ENCODE assay signal across 23 cellular contexts in genomic region chr10:52322941-52323340, GRCh38. TPM values are rescaled to one million over a fixed set of nuclear protein-coding genes. Genes with fewer than 3 reads are reported as not detected.
"Had no signal": no experiment of that assay in that cellular context is flagged by ENCODE, and none has a peak within 500 bp of the region (broad histone marks: within the 10 kb centered on the region; RNA-seq: fewer than 3 reads in every experiment).

No MANE protein-coding gene starts in this region.

- H3K27ac Mint-ChIP-seq: activated naive CD4-positive, alpha-beta T cell treated with anti-CD3 and anti-CD28 coated beads for 36 hours; activated naive CD8-positive, alpha-beta T cell treated with anti-CD3 and anti-CD28 coated beads for 36 hours; brain; mesothelial cell of epicardium; naive thymus-derived CD4-positive, alpha-beta T cell had no signal

- DNase-seq: activated CD4-positive, alpha-beta T cell treated with anti-CD3 and anti-CD28 coated beads for 48 hours; activated CD4-positive, alpha-beta T cell treated with anti-CD3 and anti-CD28 coated beads, Interleukin-2, amount 50 U/mL, for 48 hours; activated CD8-positive, alpha-beta memory T cell treated with anti-CD3 and anti-CD28 coated beads for 24 hours; activated effector memory CD4-positive, alpha-beta T cell treated with anti-CD3 and anti-CD28 coated beads, Interleukin-2, amount 50 U/mL, for 16 hours; activated naive CD4-positive, alpha-beta T cell treated with anti-CD3 and anti-CD28 coated beads for 36 hours; activated naive CD8-positive, alpha-beta T cell treated with anti-CD3 and anti-CD28 coated beads for 36 hours; adrenal gland; aorta; foreskin melanocyte; heart right ventricle; naive thymus-derived CD4-positive, alpha-beta T cell; occipital lobe; spleen; stimulated activated naive CD4-positive, alpha-beta T cell; T-helper 9 cell; WERI-Rb-1 had no signal

- H3K27ac ChIP-seq: adrenal gland, heart right ventricle, right atrium auricular region, spleen, suprapubic skin, tibial nerve, WERI-Rb-1 had no signal

- H3K4me3 ChIP-seq: adrenal gland, heart right ventricle, right atrium auricular region, spleen, suprapubic skin, tibial nerve had no signal

- H3K9me3 ChIP-seq: adrenal gland, heart right ventricle, right atrium auricular region, spleen, suprapubic skin, tibial nerve had no signal

- H3K4me3 Mint-ChIP-seq: activated naive CD4-positive, alpha-beta T cell treated with anti-CD3 and anti-CD28 coated beads for 36 hours; activated naive CD8-positive, alpha-beta T cell treated with anti-CD3 and anti-CD28 coated beads for 36 hours; brain; mesothelial cell of epicardium; naive thymus-derived CD4-positive, alpha-beta T cell; neural crest cell had no signal

- H3K4me1 Mint-ChIP-seq: activated naive CD8-positive, alpha-beta T cell treated with anti-CD3 and anti-CD28 coated beads for 36 hours; brain; naive thymus-derived CD4-positive, alpha-beta T cell had no signal

- ATAC-seq: activated CD4-positive, CD25-positive, alpha-beta regulatory T cell treated with anti-CD3 and anti-CD28 coated beads, Interleukin-2, amount 50 U/mL, for 24 hours; heart right ventricle; naive thymus-derived CD4-positive, alpha-beta T cell had no signal

- H3K27me3 ChIP-seq: adrenal gland, right atrium auricular region, spleen, suprapubic skin, tibial nerve had no signal

- H3K36me3 Mint-ChIP-seq: activated naive CD8-positive, alpha-beta T cell treated with anti-CD3 and anti-CD28 coated beads for 36 hours; brain; mesothelial cell of epicardium; naive thymus-derived CD4-positive, alpha-beta T cell had no signal

- H3K4me1 ChIP-seq: adrenal gland, heart right ventricle, right atrium auricular region, spleen, suprapubic skin, tibial nerve had no signal

- H3K36me3 ChIP-seq: adrenal gland, heart right ventricle, right atrium auricular region, spleen, suprapubic skin, tibial nerve, WERI-Rb-1 had no signal

- H3K9me3 Mint-ChIP-seq: activated naive CD8-positive, alpha-beta T cell treated with anti-CD3 and anti-CD28 coated beads for 36 hours; brain; mesothelial cell of epicardium; neural crest cell had no signal

RNA-seq across cellular contexts. Expression of gene DKK1, which starts 8.9 kb away (rescaled TPM):
- total RNA-seq: activated naive CD4-positive, alpha-beta T cell treated with anti-CD3 and anti-CD28 coated beads for 36 hours; activated naive CD8-positive, alpha-beta T cell treated with anti-CD3 and anti-CD28 coated beads for 36 hours; naive thymus-derived CD4-positive, alpha-beta T cell had no signal
- polyA plus RNA-seq: naive thymus-derived CD4-positive, alpha-beta T cell had no signal
